In the genomic region with DNA sequence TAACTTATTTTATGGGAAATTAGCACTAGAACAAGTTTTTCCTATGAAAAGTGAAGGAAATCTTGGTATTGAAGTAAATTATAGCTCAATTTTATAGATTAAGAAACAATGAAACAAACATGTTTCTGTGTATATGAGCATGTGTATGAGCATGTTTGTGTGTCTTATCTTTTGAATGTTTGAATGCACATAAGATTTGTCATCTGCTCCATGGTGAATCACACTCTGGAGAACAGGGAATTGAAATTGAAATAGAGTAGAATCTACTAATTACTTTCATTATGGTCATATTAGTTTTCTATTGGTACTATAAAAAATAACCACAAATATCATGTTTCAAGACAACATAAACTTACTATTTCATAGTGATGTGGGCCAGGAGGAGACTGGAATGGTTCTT, we compare ENCODE assay signal across 17 cellular contexts.
"Had no signal": no experiment of that assay in that cellular context is flagged by ENCODE, and none has a peak within 500 bp of the region (broad histone marks: within the 10 kb centered on the region; RNA-seq: fewer than 3 reads in every experiment).

No MANE protein-coding gene starts in this region.

- H3K4me3 ChIP-seq: right lobe of liver, spleen, thoracic aorta had no signal

- H3K9me3 ChIP-seq: neutrophil, right lobe of liver, spleen, thoracic aorta had no signal

- H2AFZ ChIP-seq: parathyroid adenoma had no signal

- H3K79me2 ChIP-seq: parathyroid adenoma had no signal

- H3K4me1 ChIP-seq: parathyroid adenoma, right lobe of liver, spleen had no signal

- H3K27ac ChIP-seq: neutrophil, parathyroid adenoma, right lobe of liver, spleen, thoracic aorta had no signal

- H3K27me3 ChIP-seq: neutrophil, right lobe of liver, spleen had no signal

- ATAC-seq: activated CD8-positive, alpha-beta memory T cell treated with anti-CD3 and anti-CD28 coated beads, Interleukin-2, amount 10 ng/mL, durations not matched to agents 7 days and 5 days; esophagus mucosa; left cardiac atrium; natural killer cell; right lobe of liver; stimulated activated naive B cell treated with anti-CD40 and anti-IgM and Interleukin-4, amounts not matched to agents 10 μg/mL and 1 μg/mL and 100 μg/mL, for 72 hours; T-cell had no signal

- DNase-seq: activated B cell treated with CpG ODN at 0.5 μM for 24 hours; activated CD4-positive, alpha-beta memory T cell treated with anti-CD3 and anti-CD28 coated beads, Interleukin-2, amount 10 ng/mL, durations not matched to agents 7 days and 5 days; activated CD4-positive, alpha-beta T cell treated with anti-CD3 and anti-CD28 coated beads for 4 hours; activated CD8-positive, alpha-beta memory T cell treated with anti-CD3 and anti-CD28 coated beads, Interleukin-2, amount 10 ng/mL, durations not matched to agents 7 days and 5 days; amniotic stem cell; cortex of kidney; left cardiac atrium; mesendoderm; natural killer cell; right lobe of liver; spleen; stimulated activated naive B cell treated with anti-CD40 and anti-IgM and Interleukin-4, amounts not matched to agents 10 μg/mL and 1 μg/mL and 100 μg/mL, for 72 hours; T-cell had no signal

- H3K9ac ChIP-seq: parathyroid adenoma had no signal

- H3K36me3 ChIP-seq: neutrophil, right lobe of liver, spleen, thoracic aorta had no signal
